Comparison of ENCODE assay signal across 16 cellular contexts in the genomic region with DNA sequence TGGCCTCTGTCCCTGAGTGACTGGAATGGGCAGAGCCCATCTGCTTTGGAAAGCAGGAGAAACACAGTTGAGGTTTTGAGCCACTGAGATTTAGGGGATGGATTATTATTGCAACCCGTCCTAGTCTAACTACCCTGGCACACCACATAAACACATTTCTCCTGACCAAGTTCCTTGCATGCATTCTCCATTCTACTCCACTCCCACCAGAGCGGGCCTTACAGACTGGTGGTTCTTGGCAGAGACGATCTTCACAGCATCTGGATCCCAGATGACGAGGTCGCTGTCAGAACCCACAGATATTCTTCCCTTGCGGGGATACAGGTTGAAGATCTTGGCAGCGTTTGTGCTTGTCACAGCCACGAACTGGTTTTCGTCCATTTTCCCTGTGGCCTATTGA.
"Had no signal": no experiment of that assay in that cellular context is flagged by ENCODE, and none has a peak within 500 bp of the region (broad histone marks: within the 10 kb centered on the region; RNA-seq: fewer than 3 reads in every experiment).

No MANE protein-coding gene starts in this region.

- DNase-seq: activated CD4-positive, alpha-beta T cell treated with anti-CD3 and anti-CD28 coated beads, Interleukin-2, amount 50 U/mL, for 1 hour; activated CD8-positive, alpha-beta memory T cell treated with anti-CD3 and anti-CD28 coated beads for 24 hours; activated naive CD8-positive, alpha-beta T cell treated with anti-CD3 and anti-CD28 coated beads, Interleukin-2, amount 50 U/mL, for 24 hours; aorta; dorsolateral prefrontal cortex; islet precursor cell; ovary; spleen; stimulated activated CD4-positive, alpha-beta T cell treated with anti-CD3 and anti-CD28 coated beads, Interleukin-1b, Interleukin-23, amount 100 ng/mL, for 48 hours; stomach; upper lobe of right lung had no signal

- H3K4me3 ChIP-seq: cardiac muscle cell, dorsolateral prefrontal cortex, ovary, spleen, stomach, thoracic aorta, upper lobe of right lung had no signal

- ATAC-seq: activated CD4-positive, CD25-positive, alpha-beta regulatory T cell treated with anti-CD3 and anti-CD28 coated beads, Interleukin-2, amount 50 U/mL, for 24 hours; activated naive CD8-positive, alpha-beta T cell treated with anti-CD3 and anti-CD28 coated beads, Interleukin-2, amount 50 U/mL, for 24 hours; left lobe of liver; sciatic nerve; upper lobe of right lung had no signal
